ENCODE assay signal across 30 cellular contexts in the genomic region with DNA sequence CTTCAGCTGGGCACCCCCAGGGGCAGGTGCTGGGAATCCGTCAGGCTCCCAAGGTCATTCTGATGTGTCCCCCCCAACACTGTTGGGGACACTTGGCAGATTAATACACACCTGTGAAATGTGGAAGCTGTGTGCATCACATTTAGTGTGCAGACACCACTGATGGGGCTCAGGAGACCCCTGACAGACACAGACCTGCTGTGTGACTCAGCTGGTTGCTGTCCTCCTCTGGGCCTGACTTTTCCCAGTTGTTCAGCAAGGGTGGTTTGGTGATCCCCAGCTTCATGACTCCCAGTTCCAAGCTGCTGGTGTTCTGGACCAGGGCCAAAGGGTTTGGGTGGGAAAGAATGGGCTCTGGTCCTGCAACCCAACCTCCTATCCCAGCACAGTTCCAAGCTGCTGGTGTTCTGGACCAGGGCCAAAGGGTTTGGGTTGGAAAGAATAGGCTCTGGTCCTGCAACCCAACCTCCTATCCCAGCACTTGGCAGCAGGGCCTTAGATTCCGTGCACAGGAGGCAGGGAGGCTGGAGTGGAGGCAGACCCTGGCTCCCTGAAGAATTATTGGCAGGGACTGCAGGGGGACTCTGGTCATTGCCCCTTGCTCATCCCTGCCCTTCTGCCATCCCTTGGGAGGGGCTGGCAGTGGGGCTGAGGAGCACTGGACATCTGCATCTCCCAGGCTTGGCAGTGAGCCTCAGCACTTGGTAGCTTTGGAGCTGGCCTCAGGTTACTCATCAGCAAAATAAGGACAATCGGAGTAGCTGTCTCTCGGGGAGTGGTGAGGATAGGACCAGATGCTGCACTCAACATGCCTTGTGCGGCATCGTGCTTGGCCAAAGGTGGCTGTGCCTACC. TPM values are rescaled to one million over a fixed set of nuclear protein-coding genes. Genes with fewer than 3 reads are reported as not detected.
DNase-seq lines count a peak whose midpoint lies in the region; TF ChIP-seq lines count a peak whose summit lies in the region.
"Had no signal": no experiment of that assay in that cellular context is flagged by ENCODE, and none has a peak within 500 bp of the region (broad histone marks: within the 10 kb centered on the region; RNA-seq: fewer than 3 reads in every experiment).

No MANE protein-coding gene starts in this region.

- H3K4me3 ChIP-seq in colonic mucosa (no peak overlapping the region), mucosa of stomach (ENCODE audit: low read length) (no peak overlapping the region)
- H3K4me3 ChIP-seq: adrenal gland, esophagus squamous epithelium, PC-9, tibial artery had no signal

- TF ChIP-seq RAD21 in Ishikawa (IDR thresholded peaks at IDR 0.05; ENCODE audit: low read depth), result no peak

- peak overlapping the region; percentile 75 for H3K27ac ChIP-seq in colonic mucosa
- H3K27ac ChIP-seq: adrenal gland, brain microvascular endothelial cell, esophagus squamous epithelium, PC-9, tibial artery had no signal

- TF ChIP-seq CTCF in CD14-positive monocyte (IDR thresholded peaks at IDR 0.05) (no peak), colonic mucosa (IDR thresholded peaks at IDR 0.05) (no peak)

- no peaks in the 10 kb centered on the region for H3K9me3 Mint-ChIP-seq in CD14-positive monocyte
- H3K9me3 Mint-ChIP-seq: activated CD8-positive, alpha-beta T cell treated with anti-CD3 and anti-CD28 coated beads for 36 hours; effector memory CD8-positive, alpha-beta T cell; naive thymus-derived CD4-positive, alpha-beta T cell; stimulated activated naive CD8-positive, alpha-beta T cell treated with anti-CD3 and anti-CD28 coated beads, Interleukin-15, Interleukin-2, amounts not matched to agents 100 ng/mL and 50 ng/mL, for 24 hours had no signal

- no peak overlapping the region for H3K27ac Mint-ChIP-seq in CD14-positive monocyte
- H3K27ac Mint-ChIP-seq: activated CD8-positive, alpha-beta T cell treated with anti-CD3 and anti-CD28 coated beads for 36 hours; effector memory CD8-positive, alpha-beta T cell; naive thymus-derived CD4-positive, alpha-beta T cell; stimulated activated naive CD8-positive, alpha-beta T cell treated with anti-CD3 and anti-CD28 coated beads, Interleukin-15, Interleukin-2, amounts not matched to agents 100 ng/mL and 50 ng/mL, for 24 hours had no signal

- no peaks in the 10 kb centered on the region for H3K4me1 Mint-ChIP-seq in CD14-positive monocyte

- H3K4me3 Mint-ChIP-seq in CD14-positive monocyte, result no peak overlapping the region
- H3K4me3 Mint-ChIP-seq: activated CD8-positive, alpha-beta T cell treated with anti-CD3 and anti-CD28 coated beads for 36 hours; effector memory CD8-positive, alpha-beta T cell; naive thymus-derived CD4-positive, alpha-beta T cell; stimulated activated naive CD8-positive, alpha-beta T cell treated with anti-CD3 and anti-CD28 coated beads, Interleukin-15, Interleukin-2, amounts not matched to agents 100 ng/mL and 50 ng/mL, for 24 hours had no signal

- H3K4me1 ChIP-seq in colonic mucosa (peaks cover 23% of the 10 kb centered on the region), mucosa of stomach (ENCODE audit: control insufficient read depth, insufficient read depth, low read length) (peaks cover 57% of the 10 kb centered on the region)
- H3K4me1 ChIP-seq: adrenal gland, tibial artery had no signal

- DNase-seq in CD14-positive monocyte (ENCODE audit: low spot score), result peak; percentile 23
- DNase-seq in colonic mucosa, result no peak
- no peak for DNase-seq in activated CD8-positive, alpha-beta memory T cell treated with anti-CD3 and anti-CD28 coated beads for 24 hours
- no peak for DNase-seq in NCI-H748 treated with DMSO at 0.1 percent for 48 hours (lab: John Stamatoyannopoulos, UW)
- DNase-seq in iPS-NIHi7 (ENCODE audit: extremely low spot score), result no peak
- DNase-seq in NCI-H1105 (lab: John Stamatoyannopoulos, UW), result no peak
- DNase-seq: activated CD4-positive, alpha-beta T cell treated with anti-CD3 and anti-CD28 coated beads for 1 hour; activated CD8-positive, alpha-beta T cell treated with anti-CD3 and anti-CD28 coated beads for 36 hours; activated gamma-delta T cell; adrenal gland; brain microvascular endothelial cell; effector memory CD8-positive, alpha-beta T cell; EL; esophagus squamous epithelium; H7; mesenchymal stem cell; naive thymus-derived CD4-positive, alpha-beta T cell; NCI-H2029; NK-92 treated with Interleukin-12 subunit alpha and Interleukin-12 subunit beta, amount 100 ng/mL, for 24 hours; PC-9; retina; SIG-M5; T-helper 1 cell had no signal

- H3K36me3 ChIP-seq in colonic mucosa (no peaks in the 10 kb centered on the region), mucosa of stomach (ENCODE audit: control insufficient read depth, insufficient read depth, low read length) (peaks cover 11% of the 10 kb centered on the region)
- H3K36me3 ChIP-seq: adrenal gland, brain microvascular endothelial cell, tibial artery had no signal

- intact Hi-C loops in CD14-positive monocyte (cut with micrococcal nuclease), result no loop called here
- intact Hi-C loops in colonic mucosa (cut with DNase I), result no loop called here

- H3K9me3 ChIP-seq in colonic mucosa (no peaks in the 10 kb centered on the region), mucosa of stomach (ENCODE audit: control insufficient read depth, low read length) (no peaks in the 10 kb centered on the region)
- H3K9me3 ChIP-seq: adrenal gland, esophagus squamous epithelium, tibial artery had no signal

- no peak for TF ChIP-seq EP300 in Ishikawa (IDR thresholded peaks at IDR 0.05; ENCODE audit: borderline replicate concordance)

- H3K36me3 Mint-ChIP-seq in CD14-positive monocyte, result no peaks in the 10 kb centered on the region

- H3K9ac ChIP-seq in colonic mucosa (ENCODE audit: low read depth in 2 of 2, low read length in 2 of 2), result peak overlapping the region in 1 of 2 donors; percentile 77
- peak overlapping the region; percentile 27 for H3K9ac ChIP-seq in mucosa of stomach (ENCODE audit: low read length)

- peaks cover 0 to 2% (median 2%) of the 10 kb centered on the region in 3 donors for H3K27me3 Mint-ChIP-seq in CD14-positive monocyte (ENCODE audit: low read depth in 3 of 3)
- H3K27me3 Mint-ChIP-seq: activated CD8-positive, alpha-beta T cell treated with anti-CD3 and anti-CD28 coated beads for 36 hours; effector memory CD8-positive, alpha-beta T cell; naive thymus-derived CD4-positive, alpha-beta T cell; stimulated activated naive CD8-positive, alpha-beta T cell treated with anti-CD3 and anti-CD28 coated beads, Interleukin-15, Interleukin-2, amounts not matched to agents 100 ng/mL and 50 ng/mL, for 24 hours had no signal

- H3K27me3 ChIP-seq in colonic mucosa (no peaks in the 10 kb centered on the region), mucosa of stomach (ENCODE audit: control insufficient read depth, insufficient read depth, low read length) (no peaks in the 10 kb centered on the region)
- H3K27me3 ChIP-seq: adrenal gland, brain microvascular endothelial cell, esophagus squamous epithelium, tibial artery had no signal

TF ChIP-seq in Ishikawa, 13 proteins besides CTCF, POLR2A, EP300 and RAD21:
- TF ChIP-seq EGR1 (IDR thresholded peaks at IDR 0.05) (no peak), ZBTB7A (IDR thresholded peaks at IDR 0.05; ENCODE audit: low read depth) (no peak), NFIC (IDR thresholded peaks at IDR 0.05) (peak; percentile 67), TEAD4 (IDR thresholded peaks at IDR 0.05) (no peak), CEBPB (IDR thresholded peaks at IDR 0.05) (no peak), YY1 (IDR thresholded peaks at IDR 0.05; ENCODE audit: low read depth) (no peak)

RNA-seq across cellular contexts. Expression of gene OMP, which starts 8.4 kb away (rescaled TPM):
- not detected for polyA plus RNA-seq in CD14-positive monocyte
- 10 to 100 TPM in 1 of 2 donors, 1 to 10 TPM in 1; 7.5 to 16.8 TPM for total RNA-seq in colonic mucosa
- total RNA-seq: activated CD8-positive, alpha-beta T cell treated with anti-CD3 and anti-CD28 coated beads for 36 hours; H7; NCI-H460; omental fat pad had no signal
- polyA plus RNA-seq: AG04450; naive thymus-derived CD4-positive, alpha-beta T cell had no signal

RNA-seq across cellular contexts. Expression of gene CAPN5, which starts 27.4 kb away (rescaled TPM):
- polyA plus RNA-seq in CD14-positive monocyte, result under 1 TPM; 0.28 to 0.62 TPM
- total RNA-seq in colonic mucosa, result 100 to 1,000 TPM; 258 to 267 TPM

RNA-seq across cellular contexts. Expression of gene MYO7A, which starts 33.8 kb away (rescaled TPM):
- 1 to 10 TPM; 3.5 to 3.6 TPM for polyA plus RNA-seq in CD14-positive monocyte
- total RNA-seq in colonic mucosa, result 1 to 10 TPM; 3.8 to 4.1 TPM
- polyA plus RNA-seq: AG04450; naive thymus-derived CD4-positive, alpha-beta T cell had no signal
